ENCODE assay signal across 16 cellular contexts in genomic region chr11:2298131-2298794, GRCh38. TPM values are rescaled to one million over a fixed set of nuclear protein-coding genes. Genes with fewer than 3 reads are reported as not detected.
DNase-seq lines count a peak whose midpoint lies in the region; ATAC-seq and TF ChIP-seq lines count a peak whose summit lies in the region.
"Had no signal": no experiment of that assay in that cellular context is flagged by ENCODE, and none has a peak within 500 bp of the region (broad histone marks: within the 10 kb centered on the region; RNA-seq: fewer than 3 reads in every experiment).

No MANE protein-coding gene starts in this region.

- H3K18ac ChIP-seq in neuronal stem cell (ENCODE audit: low read length) = peak overlapping the region; percentile 88

- H3K27ac ChIP-seq in coronary artery = no peak overlapping the region
- no peak overlapping the region for H3K27ac ChIP-seq in neuronal stem cell (replicated peaks; ENCODE audit: low read length)
- H3K27ac ChIP-seq: epithelial cell of prostate, RWPE1, stomach had no signal

- H3K79me1 ChIP-seq in neuronal stem cell (ENCODE audit: low read depth, low read length) = peaks cover under 1% of the 10 kb centered on the region

- H3K9ac ChIP-seq in neuronal stem cell (ENCODE audit: low read depth, low read length, poor library complexity) = peak overlapping the region; percentile 54

- ATAC-seq in GM18517 (IDR thresholded peaks at IDR 0.05; ENCODE audit: unreplicated experiment) = no peak
- ATAC-seq in GM21717 (IDR thresholded peaks at IDR 0.05; ENCODE audit: unreplicated experiment) = no peak

- peak overlapping the region; percentile 95 for H2BK120ac ChIP-seq in neuronal stem cell (ENCODE audit: low read depth, low read length)

- no peak for TF ChIP-seq CTCF in coronary artery (IDR thresholded peaks at IDR 0.05)

- H3K4ac ChIP-seq in neuronal stem cell (ENCODE audit: low read length) = peak overlapping the region; percentile 77

- H3K4me2 ChIP-seq in neuronal stem cell (ENCODE audit: insufficient read depth, low read length, poor library complexity, severe bottlenecking) = no peak overlapping the region
- H3K4me2 ChIP-seq: GM23338 had no signal

- peak overlapping the region; percentile 26 for H2BK5ac ChIP-seq in neuronal stem cell (ENCODE audit: low read length)

- peak overlapping the region; percentile 82 for H2AK5ac ChIP-seq in neuronal stem cell (ENCODE audit: low read depth, low read length)

- peaks cover 0 to 2% of the 10 kb centered on the region in 2 donors for H3K4me1 ChIP-seq in neuronal stem cell (ENCODE audit: control insufficient read depth in 2 of 2, insufficient read depth in 1 of 2, low read depth in 1 of 2, low read length in 2 of 2)

- H2BK12ac ChIP-seq in neuronal stem cell (ENCODE audit: low read length) = peak overlapping the region; percentile 32

- H3K4me3 ChIP-seq in coronary artery (no peak overlapping the region), neuronal stem cell (ENCODE audit: low read length in 2 of 2) (no peak overlapping the region)
- H3K4me3 ChIP-seq: GM23338, stomach had no signal

- DNase-seq in stimulated activated CD4-positive, alpha-beta T cell treated with anti-CD3 and anti-CD28 coated beads, Interleukin-4, amount 100 ng/mL, for 24 hours = peak; percentile 2
- no peak for DNase-seq in stimulated activated CD4-positive, alpha-beta T cell treated with anti-CD3 and anti-CD28 coated beads, Interleukin-1b, Interleukin-23, amount 100 ng/mL, for 48 hours
- DNase-seq in coronary artery (ENCODE audit: low spot score) (peak; percentile 61), neuronal stem cell (ENCODE audit: low spot score) (no peak), glomerular visceral epithelial cell (ENCODE audit: extremely low spot score) (no peak)
- DNase-seq: activated CD4-positive, CD25-positive, alpha-beta regulatory T cell; amygdala; DMS 273 treated with DMSO at 0.1 percent for 48 hours; NCI-H1436 treated with DMSO at 0.1 percent for 48 hours; NCI-H226; stomach had no signal

- peak overlapping the region; percentile 92 for H2BK15ac ChIP-seq in neuronal stem cell (ENCODE audit: low read length)

- peaks cover 0 to 15% (median 0%) of the 10 kb centered on the region in 3 experiments for H3K27me3 ChIP-seq in neuronal stem cell (ENCODE audit: control insufficient read depth in 3 of 3, insufficient read depth in 3 of 3, low read depth in 1 of 3, low read length in 3 of 3)
- H3K27me3 ChIP-seq: stomach had no signal

- no peak overlapping the region for H4K8ac ChIP-seq in neuronal stem cell (ENCODE audit: low read depth, low read length)

- no CpG with 5 or more reads among the region's 14 CpGs for WGBS in neuronal stem cell (ENCODE audit: extremely low coverage in 2 of 2, insufficient read length in 2 of 2, insufficient replicate concordance in 1 of 2), 2 donors

- H3K23ac ChIP-seq in neuronal stem cell (ENCODE audit: low read depth, low read length, poor library complexity) = peak overlapping the region; percentile 67

- H3K36me3 ChIP-seq in neuronal stem cell (replicated peaks in 1 of 2; ENCODE audit: control insufficient read depth in 2 of 2, insufficient read depth in 2 of 2, low read length in 2 of 2) = no peaks in the 10 kb centered on the region
- H3K36me3 ChIP-seq: stomach had no signal

- H4K91ac ChIP-seq in neuronal stem cell (ENCODE audit: low read depth, low read length, poor library complexity) = no peak overlapping the region

- no peaks in the 10 kb centered on the region for H3K9me3 ChIP-seq in neuronal stem cell (replicated peaks in 1 of 2; ENCODE audit: control insufficient read depth in 2 of 2, insufficient read depth in 1 of 2, low read depth in 1 of 2, low read length in 2 of 2)
- H3K9me3 ChIP-seq: stomach had no signal

- H3K14ac ChIP-seq in neuronal stem cell (ENCODE audit: low read length) = peak overlapping the region; percentile 5

- H2AFZ ChIP-seq in neuronal stem cell (ENCODE audit: low read length) = no peak overlapping the region
- H2AFZ ChIP-seq: GM23338 had no signal

RNA-seq across cellular contexts. Expression of gene C11orf21, which starts 3.5 kb away (rescaled TPM):
- not detected for polyA plus RNA-seq in neuronal stem cell (2013, experiment 1 of 2)
- polyA plus RNA-seq in neuronal stem cell (2013, experiment 2 of 2) = not detected
- polyA plus RNA-seq: GM23338 had no signal

RNA-seq across cellular contexts. Expression of gene TSPAN32, which starts 3.5 kb away (rescaled TPM):
- not detected for polyA plus RNA-seq in neuronal stem cell (2013, experiment 1 of 2)
- polyA plus RNA-seq in neuronal stem cell (2013, experiment 2 of 2) = 0.01 TPM
- polyA plus RNA-seq: GM23338 had no signal

RNA-seq across cellular contexts. Expression of gene ASCL2, which starts 27.9 kb away (rescaled TPM):
- polyA plus RNA-seq in neuronal stem cell (2013, experiment 1 of 2) = 0.07 TPM
- polyA plus RNA-seq in neuronal stem cell (2013, experiment 2 of 2) = 0.06 TPM

Comparison
In these comparisons a context has a peak if more than half of its experiments do, and no peak if none do; other contexts are left out.
1. DNase-seq: peak in stimulated activated CD4-positive, alpha-beta T cell treated with anti-CD3 and anti-CD28 coated beads, Interleukin-4, amount 100 ng/mL, for 24 hours (single experiment) and coronary artery (single experiment); none in stimulated activated CD4-positive, alpha-beta T cell treated with anti-CD3 and anti-CD28 coated beads, Interleukin-1b, Interleukin-23, amount 100 ng/mL, for 48 hours (single experiment), neuronal stem cell (single experiment) and glomerular visceral epithelial cell (single experiment).